Comparison of ENCODE assay signal across 1 cellular context in the genomic region with DNA sequence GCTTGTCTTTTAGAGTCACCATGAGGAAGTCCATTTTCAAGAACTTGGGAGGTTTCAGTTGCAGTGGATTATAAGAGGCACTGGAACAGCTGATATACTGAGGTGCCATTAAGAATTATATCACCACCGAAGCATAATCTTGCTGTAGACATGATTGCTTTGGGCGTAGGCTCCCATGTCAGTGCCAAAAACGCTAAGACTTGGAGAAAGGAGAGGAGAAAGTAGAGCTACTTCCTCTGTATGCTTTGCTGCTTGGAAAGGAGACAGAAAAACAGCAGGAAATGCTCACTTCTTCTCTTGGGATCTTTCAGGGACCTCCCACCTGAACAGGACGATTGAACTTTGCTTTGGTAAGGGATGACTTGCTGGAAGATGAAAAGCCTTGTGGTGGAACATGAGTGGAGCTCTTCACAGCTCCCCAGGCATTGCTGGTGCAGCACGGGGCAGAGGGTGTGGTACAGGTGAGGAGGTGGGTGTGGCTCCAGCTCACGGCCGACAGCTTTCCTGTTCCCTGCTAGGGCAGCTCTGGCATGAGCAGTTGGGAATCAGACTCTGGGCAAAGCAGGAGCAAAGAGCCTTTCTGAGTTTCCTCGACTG.
TF ChIP-seq lines count a peak whose summit lies in the region.

No MANE protein-coding gene starts in this region.

TF ChIP-seq in Ishikawa, 13 proteins besides CTCF, POLR2A, EP300 and RAD21 (continued from another document):
- TF ChIP-seq REST (IDR thresholded peaks at IDR 0.05; ENCODE audit: low read depth) = no peak
